ENCODE assay signal across 20 cellular contexts in the genomic region with DNA sequence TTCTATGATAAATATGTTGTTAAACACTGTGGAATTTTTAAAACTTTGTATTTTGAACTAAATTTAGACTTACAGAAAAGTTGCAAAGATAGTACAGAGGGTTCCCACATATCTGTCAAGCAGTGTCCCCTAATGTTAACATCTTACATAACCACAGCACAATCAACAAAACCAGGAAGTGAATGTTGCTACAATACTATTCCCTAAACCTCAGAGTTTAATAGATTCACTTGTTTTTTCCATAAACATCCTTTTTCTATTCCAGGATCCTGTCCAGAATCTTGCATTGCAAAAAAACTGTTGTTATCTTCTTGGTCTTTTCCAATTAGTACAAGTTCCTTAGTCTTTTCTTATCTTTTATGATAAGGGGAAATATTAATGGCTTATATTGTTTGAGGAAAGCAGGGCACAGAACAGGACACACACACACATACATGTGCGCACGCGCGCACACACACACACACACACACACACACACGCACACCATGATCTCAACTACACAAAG.
DNase-seq lines count a peak whose midpoint lies in the region; ATAC-seq and TF ChIP-seq lines count a peak whose summit lies in the region.
"Had no signal": no experiment of that assay in that cellular context is flagged by ENCODE, and none has a peak within 500 bp of the region (broad histone marks: within the 10 kb centered on the region; RNA-seq: fewer than 3 reads in every experiment).

No MANE protein-coding gene starts in this region.

- no peaks in the 10 kb centered on the region for H4K20me1 ChIP-seq in H9 (ENCODE audit: control insufficient read depth, insufficient read depth, insufficient read length)

- WGBS in H9 (ENCODE audit: extremely low coverage, insufficient read length, low lambda C conversion rate) = no CpG with 5 or more reads among the region's 5 CpGs

- intact Hi-C loops in left cardiac atrium (cut with DNase I) = no loop called here
- intact Hi-C loops in activated CD8-positive, alpha-beta T cell treated with anti-CD3 and anti-CD28 coated beads for 36 hours (cut with micrococcal nuclease) = no loop called here

- no peak overlapping the region for H3K9ac ChIP-seq in H9 (ENCODE audit: extremely low read depth, insufficient read length, low read length)
- H3K9ac ChIP-seq: neural progenitor cell had no signal

- H2BK120ac ChIP-seq in H9 (ENCODE audit: low read depth, low read length, poor library complexity, severe bottlenecking) = no peak overlapping the region

- no peak overlapping the region for H3K27ac ChIP-seq in H9 (ENCODE audit: insufficient read length, low read depth, low read length)
- H3K27ac ChIP-seq: neural progenitor cell had no signal

- no peak overlapping the region for H2BK15ac ChIP-seq in H9 (ENCODE audit: low read depth, low read length)

- peaks cover 0 to 11% (median 0%) of the 10 kb centered on the region in 3 experiments; a peak in 3 of 7 replicates for H3K36me3 Mint-ChIP-seq in H9 (ENCODE audit: insufficient read depth in 1 of 3, low read depth in 3 of 3)
- peaks cover 3% of the 10 kb centered on the region for H3K36me3 Mint-ChIP-seq in activated CD8-positive, alpha-beta T cell treated with anti-CD3 and anti-CD28 coated beads for 36 hours (ENCODE audit: low read depth)
- H3K36me3 Mint-ChIP-seq: neural progenitor cell had no signal

- peaks cover 6% of the 10 kb centered on the region in 2 experiments; a peak in 4 of 5 replicates for H3K9me3 Mint-ChIP-seq in H9
- peaks cover 2% of the 10 kb centered on the region for H3K9me3 Mint-ChIP-seq in activated CD8-positive, alpha-beta T cell treated with anti-CD3 and anti-CD28 coated beads for 36 hours
- H3K9me3 Mint-ChIP-seq: neural progenitor cell had no signal

- no peak overlapping the region for H2BK5ac ChIP-seq in H9 (ENCODE audit: insufficient read length, low read length)

- no peaks in the 10 kb centered on the region for H3K27me3 ChIP-seq in H9 (ENCODE audit: insufficient read depth, low read length)
- H3K27me3 ChIP-seq: neural progenitor cell, sigmoid colon had no signal

- no peaks in the 10 kb centered on the region for H3K9me3 ChIP-seq in H9 (ENCODE audit: control insufficient read depth, low read depth, low read length)
- H3K9me3 ChIP-seq: sigmoid colon had no signal

- H3K27me3 Mint-ChIP-seq in H9 (ENCODE audit: low read depth) = no peaks in the 10 kb centered on the region
- no peaks in the 10 kb centered on the region for H3K27me3 Mint-ChIP-seq in activated CD8-positive, alpha-beta T cell treated with anti-CD3 and anti-CD28 coated beads for 36 hours

- no peak overlapping the region for H3K4ac ChIP-seq in H9 (ENCODE audit: low read depth, low read length)

- peak in 1 of 2 donors; percentile 47 for ATAC-seq in left cardiac atrium
- ATAC-seq in activated CD8-positive, alpha-beta T cell treated with anti-CD3 and anti-CD28 coated beads for 36 hours = no peak
- ATAC-seq: Panc1 had no signal

- no peak overlapping the region for H3K4me2 ChIP-seq in H9 (ENCODE audit: insufficient read depth, insufficient read length, low read length)
- H3K4me2 ChIP-seq: neural progenitor cell had no signal

- POLR2A ChIA-PET in activated CD8-positive, alpha-beta T cell treated with anti-CD3 and anti-CD28 coated beads for 36 hours (lab: Charles Lee) = no interaction called here

- no peaks in the 10 kb centered on the region for H3K79me2 ChIP-seq in H9 (ENCODE audit: insufficient read depth, low read length)

- no peak overlapping the region for H3K23ac ChIP-seq in H9 (ENCODE audit: insufficient read length, low read depth, low read length)

- no peak overlapping the region for H4K91ac ChIP-seq in H9 (ENCODE audit: insufficient read length, low read depth, low read length)

- no peak overlapping the region for H3K4me3 Mint-ChIP-seq in H9
- no peak overlapping the region for H3K4me3 Mint-ChIP-seq in activated CD8-positive, alpha-beta T cell treated with anti-CD3 and anti-CD28 coated beads for 36 hours
- H3K4me3 Mint-ChIP-seq: neural progenitor cell had no signal

- H2AK5ac ChIP-seq in H9 (ENCODE audit: insufficient read length, low read length) = no peak overlapping the region

- no peak overlapping the region for H2AFZ ChIP-seq in H9 (ENCODE audit: low read length)
- H2AFZ ChIP-seq: neural progenitor cell had no signal

- H3K4me1 Mint-ChIP-seq in H9 = peaks cover 0 to 2% of the 10 kb centered on the region in 2 experiments; a peak in 2 of 4 replicates
- peaks cover 6% of the 10 kb centered on the region for H3K4me1 Mint-ChIP-seq in activated CD8-positive, alpha-beta T cell treated with anti-CD3 and anti-CD28 coated beads for 36 hours (ENCODE audit: low read depth)
- H3K4me1 Mint-ChIP-seq: neural progenitor cell had no signal

- CTCF ChIA-PET in activated CD8-positive, alpha-beta T cell treated with anti-CD3 and anti-CD28 coated beads for 36 hours (lab: Charles Lee) = no interaction called here

- no peaks in the 10 kb centered on the region for H3K79me1 ChIP-seq in H9 (ENCODE audit: insufficient read depth, low read depth, low read length, poor library complexity, severe bottlenecking)

- no peak for TF ChIP-seq CTCF in H9 (conservative IDR thresholded peaks at IDR 0.05)
- no peak for TF ChIP-seq CTCF in activated CD8-positive, alpha-beta T cell treated with anti-CD3 and anti-CD28 coated beads for 36 hours (IDR thresholded peaks at IDR 0.05)

- no peak overlapping the region for H4K5ac ChIP-seq in H9 (ENCODE audit: insufficient read length, low read depth, low read length)

- no peak overlapping the region for H3K56ac ChIP-seq in H9 (ENCODE audit: insufficient read length, low read depth, low read length)

- H4K8ac ChIP-seq in H9 (replicated peaks; ENCODE audit: insufficient read length, low read depth, low read length) = no peak overlapping the region

- no peak overlapping the region for H2BK12ac ChIP-seq in H9 (ENCODE audit: insufficient read length, low read depth, low read length)

- no peak overlapping the region for H3K18ac ChIP-seq in H9 (ENCODE audit: insufficient read length, low read depth, low read length)

- H3T11ph ChIP-seq in H9 (ENCODE audit: low read length) = no peak overlapping the region

- no peak overlapping the region for H3K14ac ChIP-seq in H9 (ENCODE audit: insufficient read depth, low read length)

- DNase-seq in H9 (no peak), amniotic epithelial cell (ENCODE audit: low read depth) (peak; percentile 32), left cardiac atrium (peak; percentile 35), pons (ENCODE audit: low spot score) (peak; percentile 30), RPMI8226 (no peak), DMS153 (lab: John Stamatoyannopoulos, UW) (no peak)
- no peak for DNase-seq in stimulated activated CD4-positive, alpha-beta T cell treated with anti-CD3 and anti-CD28 coated beads, Interleukin-12 subunit alpha, Interleukin-12 subunit beta, amount 100 ng/mL, for 4 hours
- DNase-seq in activated CD8-positive, alpha-beta T cell treated with anti-CD3 and anti-CD28 coated beads for 36 hours = no peak
- DNase-seq: activated CD4-positive, alpha-beta T cell treated with anti-CD3 and anti-CD28 coated beads for 48 hours; activated naive CD4-positive, alpha-beta T cell treated with Interleukin-2 at 50 U/mL for 16 hours; GOT3; midbrain; NCI-H1092 treated with DMSO at 0.1 percent for 48 hours; NCI-H2171 treated with DMSO at 0.1 percent for 48 hours; NCI-H748 treated with DMSO at 0.1 percent for 48 hours; sigmoid colon; stimulated activated CD4-positive, alpha-beta T cell treated with anti-CD3 and anti-CD28 coated beads, Interleukin-2, amount 100 ng/mL, for 48 hours; substantia nigra had no signal

- no peaks in the 10 kb centered on the region for H3K4me1 ChIP-seq in H9 (ENCODE audit: insufficient read depth, low read length)
- H3K4me1 ChIP-seq: neural progenitor cell had no signal

- peak overlapping the region in 2 of 3 experiments; percentile 46 to 73; a peak in 2 of 7 replicates for H3K27ac Mint-ChIP-seq in H9
- H3K27ac Mint-ChIP-seq in activated CD8-positive, alpha-beta T cell treated with anti-CD3 and anti-CD28 coated beads for 36 hours = no peak overlapping the region
- H3K27ac Mint-ChIP-seq: neural progenitor cell had no signal

- no peaks in the 10 kb centered on the region for H3K23me2 ChIP-seq in H9 (ENCODE audit: insufficient read length, low read depth, low read length, poor library complexity, severe bottlenecking)

- no peak overlapping the region for H2BK20ac ChIP-seq in H9 (ENCODE audit: low read depth, low read length, poor library complexity, severe bottlenecking)

Comparison
In these comparisons a context has a peak if more than half of its experiments do, and no peak if none do; other contexts are left out.
1. DNase-seq: peak in amniotic epithelial cell (single experiment), left cardiac atrium (single experiment) and pons (single experiment); none in H9 (single experiment), RPMI8226 (single experiment), stimulated activated CD4-positive, alpha-beta T cell treated with anti-CD3 and anti-CD28 coated beads, Interleukin-12 subunit alpha, Interleukin-12 subunit beta, amount 100 ng/mL, for 4 hours (single experiment), DMS153 (single experiment) and activated CD8-positive, alpha-beta T cell treated with anti-CD3 and anti-CD28 coated beads for 36 hours (single experiment).